9 cellular contexts compared by ENCODE assay signal in the genomic region with DNA sequence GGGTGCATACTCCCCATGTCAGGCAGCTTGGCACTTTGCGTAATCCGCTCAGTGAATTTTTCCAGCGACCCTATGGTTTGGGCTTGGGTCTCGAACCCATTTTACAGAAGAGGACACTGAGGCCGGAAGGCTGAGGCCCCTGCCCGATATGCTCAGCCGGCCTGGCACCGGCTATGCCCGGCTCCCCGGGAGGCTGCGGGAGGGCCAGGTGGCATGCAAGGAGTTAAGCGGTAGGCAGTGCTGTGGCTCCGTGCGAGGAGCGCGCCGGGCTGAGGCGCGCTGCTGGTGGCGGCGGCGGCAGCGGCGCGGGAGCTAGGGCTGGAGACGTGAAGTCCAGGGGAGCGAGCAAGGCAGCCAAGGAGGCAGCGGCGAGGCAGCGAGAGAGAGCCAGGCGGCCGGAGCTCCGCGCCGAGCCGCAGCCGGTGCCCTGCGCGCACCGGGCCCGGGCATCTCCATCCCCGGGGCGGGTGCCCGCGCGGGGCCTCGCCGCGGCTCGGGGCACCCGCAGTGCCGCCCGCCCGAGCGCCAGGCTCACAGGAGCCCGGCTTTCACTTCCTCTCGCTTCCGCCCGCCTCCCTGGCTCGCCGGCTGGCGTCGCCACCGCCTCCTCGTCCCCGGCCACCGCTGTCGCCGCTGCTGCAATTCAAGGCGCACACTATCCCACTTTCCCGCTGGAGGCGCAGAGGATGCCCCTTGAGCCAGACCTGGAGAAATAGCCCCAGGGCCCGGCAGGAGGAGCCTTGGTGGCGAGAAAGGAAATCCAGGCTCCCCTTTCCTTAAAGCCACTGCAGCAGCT. TPM values are rescaled to one million over a fixed set of nuclear protein-coding genes. Genes with fewer than 3 reads are reported as not detected.
DNase-seq lines count a peak whose midpoint lies in the region; ATAC-seq, FAIRE-seq and TF ChIP-seq lines count a peak whose summit lies in the region.
"Had no signal": no experiment of that assay in that cellular context is flagged by ENCODE, and none has a peak within 500 bp of the region (broad histone marks: within the 10 kb centered on the region; RNA-seq: fewer than 3 reads in every experiment).

Gene WSCD2, plus strand, starts transcription at position 272 of the 796 bp plus-strand sequence. CDS start 66,545 bp downstream, outside the sequence.

- no peak within 1 kb of the TSS; the same call in 1 of the 2 replicates for H3K18ac ChIP-seq in H1 (ENCODE audit: extremely low read depth, low read length)

- peaks cover 8% of the 10 kb centered on the region; the same call in 1 of the 2 replicates for H3K79me1 ChIP-seq in H1 (ENCODE audit: low read depth, low read length)

- ATAC-seq in A549 (peak; percentile 66 to 79), GM23338 (peak; percentile 90), PC-3 (peak; percentile 74)

- peaks cover 14% of the 10 kb centered on the region for H3K27me3 Mint-ChIP-seq in GM23338 (ENCODE audit: insufficient read depth, low read depth, poor library complexity)

- intact Hi-C loops in PC-3 (cut with micrococcal nuclease) (no loop called here), testis (cut with DNase I; ENCODE audit: low total_unique reads) (no loop called here)

- DNase-seq in A549 (ENCODE audit: low read depth in 1 of 2, low spot score in 1 of 2) (peak in 1 of 2 experiments; percentile 52), GM23338 (ENCODE audit: low spot score) (peak; percentile 92), PC-3 (peak; percentile 30), H1 (ENCODE audit: low read depth in 1 of 2, low spot score in 2 of 2) (peak; percentile 67 to 85), lung microvascular endothelial cell (ENCODE audit: low read depth in 2 of 2) (peak; percentile 2 to 16), testis (peak; percentile 66), GM12892 (ENCODE audit: insufficient read length) (no peak)
- no peak for DNase-seq in activated naive CD4-positive, alpha-beta T cell (lab: John Stamatoyannopoulos, UW)

- peak within 1 kb of the TSS; percentile 43 for H3K4me3 ChIP-seq in A549
- peak within 1 kb of the TSS; percentile 86 for H3K4me3 ChIP-seq in GM23338
- peak within 1 kb of the TSS; percentile 54 for H3K4me3 ChIP-seq in PC-3 (ENCODE audit: low read length)
- H3K4me3 ChIP-seq in H1 (ENCODE audit: extremely low read depth in 1 of 4, insufficient read depth in 2 of 4, low read depth in 3 of 4, low read length in 4 of 4): peak within 1 kb of the TSS; percentile 50 to 73 (median 66)
- peak within 1 kb of the TSS; percentile 54 to 57 for H3K4me3 ChIP-seq in testis

- H2BK20ac ChIP-seq in H1 (ENCODE audit: low read length): no peak within 1 kb of the TSS

- H3K4me1 Mint-ChIP-seq in GM23338: peaks cover 16% of the 10 kb centered on the region

- H2BK12ac ChIP-seq in H1 (ENCODE audit: low read depth, low read length): 0 out of 2 replicates have a peak within 1 kb of the TSS, but pooled peaks have one; percentile 50

- peak within 1 kb of the TSS; percentile 25 for H4K91ac ChIP-seq in H1 (replicated peaks; ENCODE audit: insufficient read length, low read length)

- H3K36me3 ChIP-seq in GM23338 (ENCODE audit: insufficient read depth) (no peaks in the 10 kb centered on the region), PC-3 (ENCODE audit: low read depth, low read length) (no peaks in the 10 kb centered on the region), H1 (ENCODE audit: control insufficient read depth in 2 of 4, insufficient read depth in 4 of 4, low read length in 3 of 4) (no peaks in the 10 kb centered on the region), testis (ENCODE audit: low read depth, missing control alignments) (no peaks in the 10 kb centered on the region)

- H2AK5ac ChIP-seq in H1 (ENCODE audit: low read depth, low read length): no peak within 1 kb of the TSS

- TF ChIP-seq RAD21 in A549 (conservative IDR thresholded peaks at IDR 0.05 in 1 of 2, IDR thresholded peaks at IDR 0.05 in 1 of 2) (no peak), H1 (IDR thresholded peaks at IDR 0.05 in 1 of 2, conservative IDR thresholded peaks at IDR 0.05 in 1 of 2; ENCODE audit: low read depth in 2 of 2, low read length in 2 of 2) (peak; percentile 59 to 79)

- peak within 1 kb of the TSS; percentile 58 for H3K4me3 Mint-ChIP-seq in GM23338

- no peaks in the 10 kb centered on the region for H3K9me3 ChIP-seq in A549
- H3K9me3 ChIP-seq in PC-3 (ENCODE audit: low read length): no peaks in the 10 kb centered on the region
- H3K9me3 ChIP-seq in H1 (ENCODE audit: insufficient read depth in 2 of 2, low read depth in 1 of 2, low read length in 1 of 2): no peaks in the 10 kb centered on the region
- no peaks in the 10 kb centered on the region for H3K9me3 ChIP-seq in testis

- POLR2A ChIA-PET in A549 (lab: Yijun Ruan, JAX) (no interaction called here), PC-3 (lab: Charles Lee; ENCODE audit: unreplicated experiment) (no interaction called here), H1 (lab: Charles Lee; ENCODE audit: partially characterized antibody) (interaction anchor here (1.0 to 1.2 kb wide), 3 partner anchors 8 to 12 kb away, joined by 3 to 4 read pairs (median 3); no protein-coding TSS in a partner anchor)

- H3K23me2 ChIP-seq in H1 (ENCODE audit: low read depth, low read length): peaks cover 10% of the 10 kb centered on the region; the same call in 1 of the 2 replicates

- no peak within 1 kb of the TSS for H4K5ac ChIP-seq in H1 (ENCODE audit: insufficient read length, low read depth, low read length)

- H4K20me1 ChIP-seq in GM23338 (replicated peaks; ENCODE audit: insufficient read depth) (no peaks in the 10 kb centered on the region), PC-3 (ENCODE audit: low read length) (no peaks in the 10 kb centered on the region), H1 (replicated peaks in 1 of 2; ENCODE audit: control insufficient read depth in 1 of 2, insufficient read depth in 2 of 2, low read length in 2 of 2) (peaks cover 0 to 3% of the 10 kb centered on the region in 2 experiments)

- H3K27ac ChIP-seq in A549 (no peak within 1 kb of the TSS), GM23338 (ENCODE audit: low read depth) (no peak within 1 kb of the TSS), PC-3 (ENCODE audit: low read length) (no peak within 1 kb of the TSS), H1 (ENCODE audit: low read depth, low read length) (no peak within 1 kb of the TSS), testis (no peak within 1 kb of the TSS)

- TF ChIP-seq EP300 in A549 (IDR thresholded peaks at IDR 0.05) (no peak), H1 (IDR thresholded peaks at IDR 0.05; ENCODE audit: borderline replicate concordance in 1 of 2, low read depth in 2 of 2, low read length in 2 of 2) (no peak)

- 0 out of 2 replicates have a peak, but pooled peaks cover 5% of the 10 kb centered on the region for H3F3A ChIP-seq in GM23338 (replicated peaks; ENCODE audit: low read depth)
- no peaks in the 10 kb centered on the region for H3F3A ChIP-seq in PC-3 (ENCODE audit: low read length, unreplicated experiment)

- H2BK15ac ChIP-seq in H1 (ENCODE audit: low read length): peak within 1 kb of the TSS; percentile 88; the same call in 1 of the 2 replicates

- H3K27ac Mint-ChIP-seq in GM23338: no peak within 1 kb of the TSS

- H3K36me3 Mint-ChIP-seq in GM23338 (ENCODE audit: low read depth): no peaks in the 10 kb centered on the region

- no peak for TF ChIP-seq POLR2A in A549 (IDR thresholded peaks at IDR 0.05; ENCODE audit: low read length)
- TF ChIP-seq POLR2A in H1 (IDR thresholded peaks at IDR 0.05; ENCODE audit: control extremely low read depth in 1 of 2, low read depth in 2 of 2, low read length in 2 of 2): 0 out of 3 replicates have a peak, but pooled peaks of 1 of the 2 experiments have one; percentile 43
- no peak for TF ChIP-seq POLR2A in testis (IDR thresholded peaks at IDR 0.05)
- no peak for TF ChIP-seq POLR2A in GM12892 (IDR thresholded peaks at IDR 0.05; ENCODE audit: low read depth, low read length)

- TF ChIP-seq CTCF in A549 (IDR thresholded peaks at IDR 0.05) (0 out of 3 replicates have a peak, but pooled peaks have one; percentile 10), GM23338 (conservative IDR thresholded peaks at IDR 0.05; ENCODE audit: low read depth in 2 of 2) (peak; percentile 36 to 55; a peak in 3 of 4 replicates), PC-3 (conservative IDR thresholded peaks at IDR 0.05; ENCODE audit: low read depth, low read length) (no peak), H1 (IDR thresholded peaks at IDR 0.05; ENCODE audit: control extremely low read depth in 1 of 3, insufficient read depth in 1 of 3, low read depth in 1 of 3, low read length in 3 of 3) (peak; percentile 69 to 96 (median 69)), testis (IDR thresholded peaks at IDR 0.05) (peak in 1 of 3 experiments; percentile 7)

- H3K4me2 ChIP-seq in A549: peak within 1 kb of the TSS; percentile 76
- H3K4me2 ChIP-seq in GM23338: peak within 1 kb of the TSS; percentile 95
- H3K4me2 ChIP-seq in PC-3 (ENCODE audit: low read length): peak within 1 kb of the TSS; percentile 77
- H3K4me2 ChIP-seq in H1 (ENCODE audit: insufficient read depth in 1 of 2, low read depth in 2 of 2, low read length in 2 of 2): peak within 1 kb of the TSS; percentile 93 to 94

- no TSS peak for BruUV-seq in PC-3 (replicated peaks; lab: Mats Ljungman, UMichigan)

- no peaks in the 10 kb centered on the region for H3K79me2 ChIP-seq in GM23338 (replicated peaks; ENCODE audit: insufficient read depth)
- no peaks in the 10 kb centered on the region for H3K79me2 ChIP-seq in PC-3 (ENCODE audit: low read length)
- H3K79me2 ChIP-seq in H1 (ENCODE audit: control insufficient read depth in 1 of 2, insufficient read depth in 2 of 2, low read length in 2 of 2): no peaks in the 10 kb centered on the region

- H3K9me2 ChIP-seq in GM23338 (ENCODE audit: insufficient read depth): no peaks in the 10 kb centered on the region
- no peaks in the 10 kb centered on the region for H3K9me2 ChIP-seq in PC-3 (replicated peaks; ENCODE audit: low read length)

- H2BK5ac ChIP-seq in H1 (ENCODE audit: low read depth, low read length): no peak within 1 kb of the TSS

- no peak within 1 kb of the TSS for H3K23ac ChIP-seq in H1 (ENCODE audit: insufficient read length)

- FAIRE-seq in A549 (lab: Jason Lieb, UNC) (no peak), H1 (lab: Jason Lieb, UNC) (no peak), GM12892 (lab: Jason Lieb, UNC) (no peak)
- FAIRE-seq: GM18507 had no signal

- H3K4ac ChIP-seq in H1 (replicated peaks; ENCODE audit: insufficient read length, low read depth, low read length): no peak within 1 kb of the TSS

- H3K4me1 ChIP-seq in A549 (0 out of 3 replicates have a peak, but pooled peaks cover 3% of the 10 kb centered on the region), GM23338 (ENCODE audit: insufficient read depth) (peaks cover 6% of the 10 kb centered on the region; the same call in 1 of the 2 replicates), PC-3 (ENCODE audit: insufficient read depth, low read length) (no peaks in the 10 kb centered on the region), H1 (replicated peaks in 1 of 4; ENCODE audit: control insufficient read depth in 3 of 4, insufficient read depth in 4 of 4, low read length in 3 of 4) (peaks cover 0 to 19% (median 2%) of the 10 kb centered on the region in 4 experiments; a peak in 4 of 7 replicates), testis (peaks cover 7% of the 10 kb centered on the region)

- H3K14ac ChIP-seq in H1 (ENCODE audit: insufficient read length): no peak within 1 kb of the TSS

- H3K9me3 Mint-ChIP-seq in GM23338: no peaks in the 10 kb centered on the region

- no peak within 1 kb of the TSS for H2BK120ac ChIP-seq in H1 (replicated peaks; ENCODE audit: low read depth, low read length)

- H2AFZ ChIP-seq in GM23338 (peak within 1 kb of the TSS; percentile 100), PC-3 (ENCODE audit: low read length) (peak within 1 kb of the TSS; percentile 64), H1 (ENCODE audit: low read length) (peak within 1 kb of the TSS; percentile 78)

- no peak within 1 kb of the TSS for H3K56ac ChIP-seq in H1 (replicated peaks; ENCODE audit: insufficient read length, low read depth, low read length)

- H3K27me3 ChIP-seq in GM23338 (ENCODE audit: insufficient read depth) (peaks cover 26% of the 10 kb centered on the region), PC-3 (ENCODE audit: low read length) (peaks cover 90% of the 10 kb centered on the region), H1 (replicated peaks in 1 of 4; ENCODE audit: control insufficient read depth in 3 of 4, extremely low read depth in 1 of 4, insufficient read depth in 3 of 4, low read length in 3 of 4) (peaks cover 0 to 14% (median 6%) of the 10 kb centered on the region in 4 experiments; a peak in 3 of 7 replicates), testis (no peaks in the 10 kb centered on the region)

- no peak within 1 kb of the TSS; the same call in 1 of the 2 replicates for H4K8ac ChIP-seq in H1 (ENCODE audit: extremely low read depth, insufficient read depth, low read length)

- H3K9ac ChIP-seq in PC-3 (ENCODE audit: low read length) (no peak within 1 kb of the TSS), H1 (replicated peaks in 1 of 4; ENCODE audit: extremely low read depth in 1 of 4, low read depth in 3 of 4, low read length in 3 of 4) (0 out of 7 replicates have a peak within 1 kb of the TSS, but pooled peaks of 1 of the 4 experiments have one; percentile 9)

- 8% methylated on average over 22 of the region's 74 CpGs for WGBS in A549 (ENCODE audit: missing lambda C conversion rate)
- WGBS in H1 (ENCODE audit: extremely low coverage in 1 of 2, insufficient coverage in 1 of 2, insufficient read length in 1 of 2, insufficient replicate concordance in 2 of 2, low coverage in 1 of 2, low lambda C conversion rate in 2 of 2, missing lambda C conversion rate in 1 of 2), 2 experiments: 9% methylated on average over 43 of the region's 74 CpGs; no CpG with 5 or more reads in 1 of the 2 experiments
- 3 to 4% methylated on average over 18 to 51 of the region's 74 CpGs for WGBS in testis, 2 donors

- CTCF ChIA-PET in A549 (lab: Yijun Ruan, JAX): interaction anchor here (0.9 kb wide), 1 partner anchor 16 kb away, joined by 3 read pairs; no protein-coding TSS in a partner anchor
- CTCF ChIA-PET in PC-3 (lab: Charles Lee): no interaction called here
- CTCF ChIA-PET in H1 (lab: Charles Lee; ENCODE audit: partially characterized antibody): interaction anchor here (0.7 to 4.2 kb wide), 31 partner anchors 8 to 366 kb away, joined by 3 to 64 read pairs (median 5); no protein-coding TSS in a partner anchor

RNA-seq across cellular contexts. Expression of gene WSCD2, which starts in this region (rescaled TPM):
- polyA plus RNA-seq in A549 (2011; rRNA removed) (not detected in 2 replicates), A549 (2017; fragmentation: RNase III; extraction: RNeasy Plus Mini Kit Qiagen cat#74134 plus additional on column Dnase treatment) (not detected in 3 replicates), GM23338 (2016; fragmentation: Nextera tagmentation; extraction: Ambion mirVana) (0.66 and 1.6 TPM in 2 replicates), H1 (2011; rRNA removed) (0.99 and 1.3 TPM in 2 replicates), testis (ENCODE audit: insufficient read depth, low read depth, low replicate concordance) (0.94 TPM)
- not detected in 2 replicates for polyA plus RNA-seq in A549 (2012; cell fraction: cytosol; rRNA removed)
- not detected in 2 replicates for polyA plus RNA-seq in A549 (2012; cell fraction: nucleus; rRNA removed)
- 0.04 TPM in 1 of 2 replicates, not detected in the other for polyA minus RNA-seq in A549 (2011; rRNA and poly(A)+ RNA removed)
- 0.58 and 3.1 TPM in 2 replicates for total RNA-seq in GM23338 (2014; rRNA removed; shearing (Covaris generic))
- total RNA-seq in PC-3 (2014; rRNA removed) (not detected in 2 replicates), lung microvascular endothelial cell (not detected in 2 replicates), testis (1 to 10 TPM in 1 of 2 donors, under 1 TPM in 1; 0.50 to 1.7 TPM)
- 1.7 and 2.2 TPM in 2 replicates for total RNA-seq in H1 (2021; fragmentation: NEBNext Ultra II Directional; extraction: Animal tissue kit (Norgen Biotek cat#: 25700))
- polyA plus RNA-seq in H1 (2011; cell fraction: cytosol; rRNA removed): 1.00 TPM
- 2.6 TPM for polyA plus RNA-seq in H1 (2011; cell fraction: nucleus; rRNA removed)
- polyA plus RNA-seq in H1 (2012, experiment 1 of 2): 1.1 to 2.5 TPM (median 1.3 TPM) in 4 replicates
- polyA plus RNA-seq in H1 (2012, experiment 2 of 2): 1.1 TPM
- 0.73 TPM for polyA plus RNA-seq in H1 (2013, experiment 1 of 2)
- 0.70 TPM for polyA plus RNA-seq in H1 (2013, experiment 2 of 2)
- 1.7 and 5.8 TPM in 2 replicates for polyA minus RNA-seq in H1 (2011; rRNA and poly(A)+ RNA removed)
- 1.9 TPM for polyA minus RNA-seq in H1 (2011; cell fraction: cytosol; rRNA and poly(A)+ RNA removed)
- polyA minus RNA-seq in H1 (2011; cell fraction: nucleus; rRNA and poly(A)+ RNA removed): 4.1 TPM
- polyA plus RNA-seq in GM12892 (2012; ENCODE audit: missing spikeins): not detected

Comparison
In these comparisons a context has a peak if more than half of its experiments do, and no peak if none do; other contexts are left out.
1. Peak in ATAC-seq, H3K4me3 ChIP-seq and H3K4me2 ChIP-seq in A549; RNA of the gene not detected or under 1 TPM.
2. Peak in DNase-seq, ATAC-seq, H3K4me3 ChIP-seq and H3K4me2 ChIP-seq in PC-3; RNA of the gene not detected or under 1 TPM.
3. Peak in DNase-seq in lung microvascular endothelial cell; RNA of the gene not detected or under 1 TPM.
4. DNase-seq: peak in GM23338 (single experiment), H1 (2 of 2) and testis (single experiment); none in activated naive CD4-positive, alpha-beta T cell (0 of 4) and GM12892 (single experiment).
5. Of the 18 proteins assayed by ChIP-seq in both H1 and A549: peak only in H1: CEBPB, E2F6, MAX, PHF8, RAD21 and RNF2; only in A549: none; in both: CTCF and KDM1A; in neither: 8; mixed calls (peak in some experiments, not most) for 2.
6. Peak in every context shown above with its lines, with median percentiles within 50 percentile points of each other: ATAC-seq, H3K4me2 ChIP-seq, H3K4me3 ChIP-seq and H2AFZ ChIP-seq.